In the genomic region with DNA sequence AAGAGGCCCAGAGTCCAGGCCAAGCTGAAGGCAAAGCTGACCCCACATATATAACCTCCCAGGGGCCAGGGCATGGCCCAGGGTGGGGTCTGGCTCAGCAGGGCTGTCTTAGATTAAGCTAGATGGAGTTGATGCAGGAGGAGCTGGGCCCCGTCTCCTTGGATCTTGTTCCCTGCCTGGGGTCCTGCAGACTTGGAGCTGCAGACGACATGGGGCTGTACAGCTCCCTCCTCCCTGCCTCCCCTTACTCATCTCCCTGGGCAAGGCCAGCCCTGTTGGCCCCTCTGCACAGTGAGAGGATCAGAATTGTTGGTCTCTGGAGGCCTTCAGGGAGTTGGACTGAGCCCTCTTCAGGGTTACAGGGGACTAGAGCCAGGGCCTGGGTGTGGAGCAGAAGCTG, we compare ENCODE assay signal across 17 cellular contexts.
DNase-seq lines count a peak whose midpoint lies in the region; ATAC-seq and TF ChIP-seq lines count a peak whose summit lies in the region.
"Had no signal": no experiment of that assay in that cellular context is flagged by ENCODE, and none has a peak within 500 bp of the region (broad histone marks: within the 10 kb centered on the region; RNA-seq: fewer than 3 reads in every experiment).

No MANE protein-coding gene starts in this region.

- TF ChIP-seq POLR2A in heart left ventricle (IDR thresholded peaks at IDR 0.05) = no peak
- no peak for TF ChIP-seq POLR2A in upper lobe of left lung (IDR thresholded peaks at IDR 0.05)

- TF ChIP-seq EP300 in upper lobe of left lung (IDR thresholded peaks at IDR 0.05) = no peak

- no peak for TF ChIP-seq CTCF in heart left ventricle (IDR thresholded peaks at IDR 0.05)
- no peak for TF ChIP-seq CTCF in coronary artery (IDR thresholded peaks at IDR 0.05)
- TF ChIP-seq CTCF in upper lobe of left lung (IDR thresholded peaks at IDR 0.05) = no peak

- peaks cover 29 to 92% (median 81%) of the 10 kb centered on the region in 12 donors for H3K4me1 ChIP-seq in heart left ventricle
- peaks cover 59% of the 10 kb centered on the region for H3K4me1 ChIP-seq in mesodermal cell (ENCODE audit: control insufficient read depth, insufficient read depth, low read length, poor library complexity, severe bottlenecking)
- H3K4me1 ChIP-seq in upper lobe of left lung = peaks cover 35 to 50% (median 47%) of the 10 kb centered on the region in 4 donors

- DNase-seq in heart left ventricle (peak in 1 of 5 donors; percentile 42), Right ventricle myocardium superior (no peak), coronary artery (ENCODE audit: low spot score) (no peak), upper lobe of left lung (no peak), NCI-H524 (lab: John Stamatoyannopoulos, UW) (no peak)
- no peak for DNase-seq in activated naive CD4-positive, alpha-beta T cell treated with Interleukin-2 at 50 U/mL for 16 hours
- DNase-seq in activated naive CD4-positive, alpha-beta T cell (lab: John Stamatoyannopoulos, UW) = no peak
- DNase-seq: activated CD4-positive, CD25-positive, alpha-beta regulatory T cell; C1 segment of cervical spinal cord; esophagus squamous epithelium; NCI-H1417; NCI-H526 treated with DMSO at 0.1 percent for 48 hours; SJCRH30; stimulated activated CD4-positive, alpha-beta T cell treated with anti-CD3 and anti-CD28 coated beads, Interleukin-2, amount 100 ng/mL, for 24 hours had no signal

- WGBS in heart left ventricle, 4 donors = 30 to 77% (median 62%) methylated on average over 2 of the region's 2 CpGs
- 92 to 100% methylated on average over 1 to 2 of the region's 2 CpGs for WGBS in mesodermal cell (ENCODE audit: insufficient coverage in 2 of 2), 2 experiments
- 86 to 93% methylated on average over 2 of the region's 2 CpGs for WGBS in upper lobe of left lung, 2 donors

- H3K27me3 ChIP-seq in heart left ventricle (no peaks in the 10 kb centered on the region), upper lobe of left lung (no peaks in the 10 kb centered on the region)
- H3K27me3 ChIP-seq: esophagus squamous epithelium, SJCRH30 had no signal

- no peaks in the 10 kb centered on the region for H3K9me3 ChIP-seq in heart left ventricle
- H3K9me3 ChIP-seq in mesodermal cell (ENCODE audit: control insufficient read depth, low read length) = no peaks in the 10 kb centered on the region
- no peaks in the 10 kb centered on the region for H3K9me3 ChIP-seq in upper lobe of left lung
- H3K9me3 ChIP-seq: esophagus squamous epithelium, SJCRH30 had no signal

- H3K4me3 ChIP-seq in heart left ventricle (peak overlapping the region in 9 of 12 donors; percentile 70 to 92 (median 77)), coronary artery (no peak overlapping the region), mesodermal cell (ENCODE audit: extremely low read depth, insufficient read depth, low read length, poor library complexity, severe bottlenecking) (peak overlapping the region; percentile 19), upper lobe of left lung (no peak overlapping the region)
- H3K4me3 ChIP-seq: esophagus squamous epithelium, GM23338, SJCRH30 had no signal

- H3K27ac ChIP-seq in heart left ventricle (peak overlapping the region in 10 of 12 donors; percentile 6 to 97 (median 94)), coronary artery (peak overlapping the region; percentile 70 to 76), mesodermal cell (ENCODE audit: low read depth, low read length, severe bottlenecking) (peak overlapping the region; percentile 90), upper lobe of left lung (peak overlapping the region in 3 of 4 donors; percentile 37 to 63 (median 51))
- H3K27ac ChIP-seq: esophagus squamous epithelium, parathyroid adenoma, SJCRH30 had no signal

- intact Hi-C loops in heart left ventricle (cut with DNase I) (loop anchor here in 3 of 10 donors (10.0 kb wide), 2 partner anchors 294 to 324 kb away; partner anchors contain the start of genes CDC26 (in 2 of the 3), PRPF4 (in 2 of the 3) and RNF183 (in 1 of the 3)), Right ventricle myocardium superior (cut with DNase I) (no loop called here)

- H3K36me3 ChIP-seq in heart left ventricle (peaks cover 2 to 41% (median 31%) of the 10 kb centered on the region in 9 donors), mesodermal cell (ENCODE audit: control insufficient read depth, insufficient read depth, low read length) (peaks cover 42% of the 10 kb centered on the region), upper lobe of left lung (peaks cover 21 to 49% (median 36%) of the 10 kb centered on the region in 4 donors)

- ATAC-seq in heart left ventricle = no peak
- no peak for ATAC-seq in Right ventricle myocardium superior (ENCODE audit: poor library complexity)
- no peak for ATAC-seq in upper lobe of left lung (ENCODE audit: low FRiP score in 2 of 2)
- ATAC-seq: GM23338 had no signal

Comparison
In these comparisons a context has a peak if more than half of its experiments do, and no peak if none do; other contexts are left out.
1. H3K4me3 ChIP-seq: peak in heart left ventricle (9 of 12) and mesodermal cell (single experiment); none in coronary artery (single experiment) and upper lobe of left lung (0 of 4).
2. Peak in every context shown above with its lines, with median percentiles within 50 percentile points of each other: H3K27ac ChIP-seq.